24 cellular contexts compared by ENCODE assay signal in the genomic region with DNA sequence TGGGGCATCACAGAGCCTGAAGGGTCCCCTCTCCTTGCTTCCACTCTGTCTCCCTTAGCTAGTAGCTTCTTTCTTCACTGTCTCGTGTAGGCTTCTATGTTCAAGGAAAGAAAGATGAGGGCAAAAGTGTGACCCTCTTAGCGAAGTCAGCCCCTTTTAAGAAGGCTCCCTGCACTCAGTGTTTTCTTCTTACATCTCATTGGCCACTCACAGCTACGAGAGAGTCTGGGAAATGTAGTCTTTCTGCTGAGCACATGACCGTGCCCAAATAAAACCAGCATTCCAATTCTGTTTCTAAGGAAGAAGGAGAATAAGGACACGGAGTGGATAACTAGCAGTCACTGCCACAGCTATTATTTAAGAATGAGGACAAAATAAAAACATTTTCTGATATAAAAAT.
"Had no signal": no experiment of that assay in that cellular context is flagged by ENCODE, and none has a peak within 500 bp of the region (broad histone marks: within the 10 kb centered on the region; RNA-seq: fewer than 3 reads in every experiment).

No MANE protein-coding gene starts in this region.

- H3K9me3 ChIP-seq: pancreas, right lobe of liver, suprapubic skin, tibial nerve had no signal

- H3K4me1 Mint-ChIP-seq: activated naive CD4-positive, alpha-beta T cell treated with anti-CD3 and anti-CD28 coated beads, Interleukin-2, amount 10 ng/mL, durations not matched to agents 7 days and 5 days; activated naive CD8-positive, alpha-beta T cell treated with anti-CD3 and anti-CD28 coated beads, Interleukin-2, amount 50 U/mL, for 24 hours; natural killer cell; stimulated activated effector memory CD8-positive, alpha-beta T cell treated with anti-CD3 and anti-CD28 coated beads, Interleukin-12 subunit alpha, Interleukin-12 subunit beta, amount 100 ng/mL, for 72 hours; stimulated activated naive CD8-positive, alpha-beta T cell treated with anti-CD3 and anti-CD28 coated beads, Interleukin-15, amount 100 ng/mL, for 72 hours; T-cell had no signal

- H3K4me1 ChIP-seq: foreskin keratinocyte, pancreas, right lobe of liver, suprapubic skin, tibial nerve had no signal

- H3K9me3 Mint-ChIP-seq: activated naive CD4-positive, alpha-beta T cell treated with anti-CD3 and anti-CD28 coated beads, Interleukin-2, amount 10 ng/mL, durations not matched to agents 7 days and 5 days; activated naive CD8-positive, alpha-beta T cell treated with anti-CD3 and anti-CD28 coated beads, Interleukin-2, amount 50 U/mL, for 24 hours; dendritic cell treated with granulocyte-macrophage colony-stimulating factor and Interleukin-4, amounts not matched to agents 40 ng/mL and 50 ng/mL, for 4 days; natural killer cell; T-helper 2 cell treated with Interferon-gamma antibody and Interleukin-4, amounts not matched to agents 5 μg/mL and 100 μg/mL, for 36 hours had no signal

- H3K27ac ChIP-seq: cardiac muscle cell, foreskin keratinocyte, pancreas, right lobe of liver, skin epidermis, suprapubic skin, tibial nerve had no signal

- H3K27me3 ChIP-seq: cardiac muscle cell, pancreas, right lobe of liver, tibial nerve had no signal

- H3K36me3 ChIP-seq: cardiac muscle cell, pancreas, right lobe of liver, suprapubic skin, tibial nerve had no signal

- ATAC-seq: activated naive CD8-positive, alpha-beta T cell treated with anti-CD3 and anti-CD28 coated beads, Interleukin-2, amount 50 U/mL, for 24 hours; activated T-cell treated with anti-CD3 and anti-CD28 coated beads, Interleukin-2, amount 50 U/mL, for 72 hours; foreskin keratinocyte; left colon; natural killer cell; pancreas; right lobe of liver; stimulated activated effector memory CD8-positive, alpha-beta T cell treated with anti-CD3 and anti-CD28 coated beads, Interleukin-12 subunit alpha, Interleukin-12 subunit beta, amount 100 ng/mL, for 72 hours; stimulated activated naive CD8-positive, alpha-beta T cell treated with anti-CD3 and anti-CD28 coated beads, Interleukin-15, amount 100 ng/mL, for 72 hours; T-cell had no signal

- H3K4me3 ChIP-seq: cardiac muscle cell, pancreas, right lobe of liver, skin epidermis, suprapubic skin, tibial nerve had no signal

- H3K4me3 Mint-ChIP-seq: activated naive CD4-positive, alpha-beta T cell treated with anti-CD3 and anti-CD28 coated beads, Interleukin-2, amount 10 ng/mL, durations not matched to agents 7 days and 5 days; activated naive CD8-positive, alpha-beta T cell treated with anti-CD3 and anti-CD28 coated beads, Interleukin-2, amount 50 U/mL, for 24 hours; activated T-cell treated with anti-CD3 and anti-CD28 coated beads, Interleukin-2, amount 50 U/mL, for 72 hours; dendritic cell treated with granulocyte-macrophage colony-stimulating factor and Interleukin-4, amounts not matched to agents 40 ng/mL and 50 ng/mL, for 4 days; natural killer cell; stimulated activated effector memory CD8-positive, alpha-beta T cell treated with anti-CD3 and anti-CD28 coated beads, Interleukin-12 subunit alpha, Interleukin-12 subunit beta, amount 100 ng/mL, for 72 hours; stimulated activated naive CD8-positive, alpha-beta T cell treated with anti-CD3 and anti-CD28 coated beads, Interleukin-15, amount 100 ng/mL, for 72 hours; T-cell; T-helper 2 cell treated with Interferon-gamma antibody and Interleukin-4, amounts not matched to agents 5 μg/mL and 100 μg/mL, for 36 hours had no signal

- FAIRE-seq: keratinocyte, pancreas had no signal

- H3K36me3 Mint-ChIP-seq: activated naive CD4-positive, alpha-beta T cell treated with anti-CD3 and anti-CD28 coated beads, Interleukin-2, amount 10 ng/mL, durations not matched to agents 7 days and 5 days; natural killer cell; stimulated activated effector memory CD8-positive, alpha-beta T cell treated with anti-CD3 and anti-CD28 coated beads, Interleukin-12 subunit alpha, Interleukin-12 subunit beta, amount 100 ng/mL, for 72 hours; T-cell had no signal

- DNase-seq: activated CD4-positive, alpha-beta T cell treated with anti-CD3 and anti-CD28 coated beads, Interleukin-2, amount 50 U/mL, for 4 hours; activated effector memory CD4-positive, alpha-beta T cell treated with anti-CD3 and anti-CD28 coated beads, Interleukin-2, amount 50 U/mL, for 16 hours; activated naive CD4-positive, alpha-beta T cell treated with anti-CD3 and anti-CD28 coated beads, Interleukin-2, amount 10 ng/mL, durations not matched to agents 7 days and 5 days; activated naive CD8-positive, alpha-beta T cell treated with anti-CD3 and anti-CD28 coated beads, Interleukin-2, amount 50 U/mL, for 24 hours; activated T-cell treated with anti-CD3 and anti-CD28 coated beads, Interleukin-2, amount 50 U/mL, for 72 hours; effector CD8-positive, alpha-beta T cell; erythroblast; foreskin keratinocyte; glutamatergic neuron; left colon; natural killer cell; pancreas; right lobe of liver; stimulated activated CD4-positive, alpha-beta T cell treated with anti-CD3 and anti-CD28 coated beads, Interleukin-1b, Interleukin-23, amount 100 ng/mL, for 48 hours; stimulated activated naive CD8-positive, alpha-beta T cell treated with anti-CD3 and anti-CD28 coated beads, Interleukin-15, amount 100 ng/mL, for 72 hours; T-cell had no signal

- H3K27me3 Mint-ChIP-seq: dendritic cell treated with granulocyte-macrophage colony-stimulating factor and Interleukin-4, amounts not matched to agents 40 ng/mL and 50 ng/mL, for 4 days had no signal

- H3K27ac Mint-ChIP-seq: activated naive CD4-positive, alpha-beta T cell treated with anti-CD3 and anti-CD28 coated beads, Interleukin-2, amount 10 ng/mL, durations not matched to agents 7 days and 5 days; activated naive CD8-positive, alpha-beta T cell treated with anti-CD3 and anti-CD28 coated beads, Interleukin-2, amount 50 U/mL, for 24 hours; activated T-cell treated with anti-CD3 and anti-CD28 coated beads, Interleukin-2, amount 50 U/mL, for 72 hours; dendritic cell treated with granulocyte-macrophage colony-stimulating factor and Interleukin-4, amounts not matched to agents 40 ng/mL and 50 ng/mL, for 4 days; natural killer cell; stimulated activated effector memory CD8-positive, alpha-beta T cell treated with anti-CD3 and anti-CD28 coated beads, Interleukin-12 subunit alpha, Interleukin-12 subunit beta, amount 100 ng/mL, for 72 hours; stimulated activated naive CD8-positive, alpha-beta T cell treated with anti-CD3 and anti-CD28 coated beads, Interleukin-15, amount 100 ng/mL, for 72 hours; T-cell; T-helper 2 cell treated with Interferon-gamma antibody and Interleukin-4, amounts not matched to agents 5 μg/mL and 100 μg/mL, for 36 hours had no signal
